In genomic region chr15:60392986-60393811, GRCh38 we compare ENCODE assay signal across 9 cellular contexts. TPM values are rescaled to one million over a fixed set of nuclear protein-coding genes. Genes with fewer than 3 reads are reported as not detected.
DNase-seq lines count a peak whose midpoint lies in the region; ATAC-seq and TF ChIP-seq lines count a peak whose summit lies in the region.
"Had no signal": no experiment of that assay in that cellular context is flagged by ENCODE, and none has a peak within 500 bp of the region (broad histone marks: within the 10 kb centered on the region; RNA-seq: fewer than 3 reads in every experiment).

No MANE protein-coding gene starts in this region.

- H3K27ac ChIP-seq in rectal smooth muscle tissue (ENCODE audit: low read depth, low read length): peak overlapping the region; percentile 79
- H3K27ac ChIP-seq: HL-60 had no signal

- no peaks in the 10 kb centered on the region for H3K36me3 ChIP-seq in rectal smooth muscle tissue (ENCODE audit: control insufficient read depth, insufficient read depth, low read length)
- H3K36me3 ChIP-seq in H7 (replicated peaks; ENCODE audit: control insufficient read depth, insufficient read depth, low read length): no peaks in the 10 kb centered on the region; the same call in 1 of the 2 replicates

- H3K4me3 ChIP-seq in fibroblast of villous mesenchyme (ENCODE audit: low read depth, low read length): peak overlapping the region; percentile 98
- H3K4me3 ChIP-seq in rectal smooth muscle tissue (ENCODE audit: low read length): peak overlapping the region; percentile 14
- H3K4me3 ChIP-seq in H7 (ENCODE audit: insufficient read depth, low read depth, low read length): no peak overlapping the region

- TF ChIP-seq CTCF in fibroblast of villous mesenchyme (IDR thresholded peaks at IDR 0.05; ENCODE audit: insufficient read depth, low read depth, low read length): no peak

- no peak overlapping the region for H3K9ac ChIP-seq in rectal smooth muscle tissue (ENCODE audit: low read length)

- H3K4me1 Mint-ChIP-seq in T-helper 17 cell: peaks cover 68% of the 10 kb centered on the region

- H3K4me3 Mint-ChIP-seq in T-helper 17 cell: peak overlapping the region; percentile 75

- H3K4me1 ChIP-seq in rectal smooth muscle tissue (ENCODE audit: control insufficient read depth, insufficient read depth, low read length): peaks cover 48% of the 10 kb centered on the region

- ATAC-seq in T-helper 17 cell: no peak
- ATAC-seq in HG03175 (IDR thresholded peaks at IDR 0.05; ENCODE audit: unreplicated experiment): no peak

- H3K27me3 Mint-ChIP-seq in T-helper 17 cell: no peaks in the 10 kb centered on the region

- H3K9me3 ChIP-seq in T-helper 17 cell (ENCODE audit: control insufficient read depth, low read length, poor library complexity, severe bottlenecking): no peaks in the 10 kb centered on the region

- H3K36me3 Mint-ChIP-seq in T-helper 17 cell (ENCODE audit: low read depth): peaks cover 4% of the 10 kb centered on the region

- H3K27ac Mint-ChIP-seq in T-helper 17 cell: peak overlapping the region; percentile 95

- H3K27me3 ChIP-seq in rectal smooth muscle tissue (ENCODE audit: control insufficient read depth, insufficient read depth, low read length) (no peaks in the 10 kb centered on the region), H7 (ENCODE audit: control insufficient read depth, insufficient read depth, low read length) (no peaks in the 10 kb centered on the region)

- DNase-seq in CD1c-positive myeloid dendritic cell (ENCODE audit: extremely low spot score) (peak; percentile 91), HT1080 (ENCODE audit: low read depth) (peak; percentile 100), T-helper 17 cell (no peak), fibroblast of villous mesenchyme (ENCODE audit: low read depth) (peak; percentile 98), H7 (no peak)
- DNase-seq in stimulated activated CD4-positive, alpha-beta T cell treated with anti-CD3 and anti-CD28 coated beads, Interleukin-4, amount 100 ng/mL, for 1 hour: no peak

RNA-seq across cellular contexts. Expression of gene ANXA2, which starts 4.6 kb away (rescaled TPM):
- total RNA-seq in HT1080 (2014; rRNA removed; shearing (Covaris generic)): 3,876 and 3,948 TPM in 2 replicates
- polyA plus RNA-seq in HT1080 (2015; cell fraction: cytosol; rRNA removed): 3,764 and 3,966 TPM in 2 replicates
- 5,018 and 5,424 TPM in 2 replicates for polyA plus RNA-seq in HT1080 (2015; cell fraction: nucleus; rRNA removed)
- total RNA-seq in T-helper 17 cell: 100 to 1,000 TPM; 186 to 190 TPM
- total RNA-seq in fibroblast of villous mesenchyme: 2,870 and 3,211 TPM in 2 replicates
- total RNA-seq in H7 (2014; rRNA removed; shearing (Covaris generic)): 577 and 656 TPM in 2 replicates

Comparison
In these comparisons a context has a peak if more than half of its experiments do, and no peak if none do; other contexts are left out.
1. DNase-seq: peak in CD1c-positive myeloid dendritic cell (single experiment), HT1080 (single experiment) and fibroblast of villous mesenchyme (single experiment); none in T-helper 17 cell (0 of 3), H7 (single experiment) and stimulated activated CD4-positive, alpha-beta T cell treated with anti-CD3 and anti-CD28 coated beads, Interleukin-4, amount 100 ng/mL, for 1 hour (single experiment).